In the genomic region with DNA sequence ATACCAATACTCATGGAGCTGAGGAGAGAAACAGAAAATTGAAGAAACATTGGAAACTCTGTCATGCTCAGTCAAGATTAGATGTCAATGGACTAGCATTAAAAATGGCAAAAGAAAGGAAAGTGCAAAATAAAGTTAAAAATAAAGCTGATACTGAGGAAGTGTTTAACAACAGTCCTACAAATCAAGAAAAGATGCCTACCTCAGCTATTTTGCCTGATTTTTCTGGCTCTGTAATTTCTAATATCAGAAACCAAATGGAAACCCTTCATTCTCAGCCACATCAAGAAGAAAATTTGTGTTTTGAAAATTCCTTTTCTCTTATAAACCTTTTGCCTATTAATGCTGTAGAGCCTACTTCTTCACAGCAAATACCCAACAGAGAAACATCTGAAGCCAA, we compare ENCODE assay signal across 21 cellular contexts.
"Had no signal": no experiment of that assay in that cellular context is flagged by ENCODE, and none has a peak within 500 bp of the region (broad histone marks: within the 10 kb centered on the region; RNA-seq: fewer than 3 reads in every experiment).

No MANE protein-coding gene starts in this region.

- H3K4me3 ChIP-seq: coronary artery, dorsolateral prefrontal cortex, esophagus muscularis mucosa, gastroesophageal sphincter, heart left ventricle, hepatocyte, left lung, lower lobe of right lung, mucosa of descending colon had no signal

- H3K9me3 ChIP-seq: esophagus muscularis mucosa, gastroesophageal sphincter, left lung, lower lobe of right lung, mucosa of descending colon had no signal

- ATAC-seq: foreskin keratinocyte, gastroesophageal sphincter, heart left ventricle, left cardiac atrium, left lung, left ventricle myocardium superior, lower lobe of right lung, mucosa of descending colon had no signal

- H3K27me3 ChIP-seq: dorsolateral prefrontal cortex, esophagus muscularis mucosa, foreskin keratinocyte, gastroesophageal sphincter, heart left ventricle, hepatocyte, left lung had no signal

- H2AFZ ChIP-seq: hepatocyte had no signal

- H3K27ac ChIP-seq: coronary artery, dorsolateral prefrontal cortex, esophagus muscularis mucosa, foreskin keratinocyte, gastroesophageal sphincter, heart left ventricle, hepatocyte, left lung, lower lobe of right lung had no signal

- H3K79me2 ChIP-seq: hepatocyte had no signal

- H3K4me2 ChIP-seq: hepatocyte had no signal

- H3K4me1 ChIP-seq: esophagus muscularis mucosa, foreskin keratinocyte, gastroesophageal sphincter, left lung, lower lobe of right lung had no signal

- DNase-seq: dermis blood vessel endothelial cell; dorsolateral prefrontal cortex; effector CD4-positive, alpha-beta T cell; effector memory CD4-positive, alpha-beta T cell; foreskin keratinocyte; heart left ventricle; hypothalamus; left cardiac atrium; left lung; left ventricle myocardium superior; lower lobe of right lung; mesenchymal stem cell; mucosa of descending colon; naive B cell had no signal

- FAIRE-seq: colon, endothelial cell of umbilical vein, keratinocyte had no signal
